ENCODE assay signal across 1 cellular context in the genomic region with DNA sequence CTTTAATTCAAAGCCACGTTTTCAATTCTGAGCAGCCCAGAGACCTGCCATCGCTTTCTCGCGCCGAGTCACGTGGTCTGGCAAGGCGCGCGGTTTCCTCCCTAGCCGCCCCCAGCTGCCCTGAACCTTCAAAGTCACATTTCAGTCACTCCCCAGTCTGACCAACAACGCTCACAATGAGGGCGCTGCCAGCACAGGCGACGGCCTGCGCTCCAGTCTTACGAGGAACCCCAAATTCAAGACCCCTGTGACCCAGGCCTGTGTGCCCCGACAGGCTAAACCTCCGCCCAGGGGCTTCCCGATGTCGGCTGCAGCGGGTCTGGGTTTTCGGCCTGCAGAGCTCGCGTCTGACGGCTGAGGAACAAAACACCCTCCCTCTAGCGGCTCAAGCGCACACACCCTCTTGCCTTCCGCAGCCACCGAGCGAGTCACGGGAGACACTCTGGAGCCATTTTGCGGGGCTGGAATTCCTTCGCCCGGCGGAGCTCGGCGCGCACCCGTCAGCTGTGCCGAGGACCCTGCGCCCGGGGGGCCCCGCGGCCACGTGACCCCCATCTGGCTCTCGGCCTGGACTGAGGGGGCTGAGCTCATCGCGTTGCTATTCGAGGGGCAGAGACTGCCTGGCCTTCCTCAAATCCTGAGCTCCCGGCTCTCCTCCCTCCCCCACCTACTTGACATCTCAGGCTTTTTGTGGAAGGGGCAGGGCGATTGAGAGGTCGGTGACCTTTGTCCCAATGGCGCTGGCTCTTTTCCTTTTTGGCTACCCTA.
TF ChIP-seq lines count a peak whose summit lies in the region.

No MANE protein-coding gene starts in this region.

TF ChIP-seq in HepG2, 621 proteins besides CTCF, POLR2A, EP300 and RAD21 (continued from another document and continues in another):
- TF ChIP-seq, protein P1, sequence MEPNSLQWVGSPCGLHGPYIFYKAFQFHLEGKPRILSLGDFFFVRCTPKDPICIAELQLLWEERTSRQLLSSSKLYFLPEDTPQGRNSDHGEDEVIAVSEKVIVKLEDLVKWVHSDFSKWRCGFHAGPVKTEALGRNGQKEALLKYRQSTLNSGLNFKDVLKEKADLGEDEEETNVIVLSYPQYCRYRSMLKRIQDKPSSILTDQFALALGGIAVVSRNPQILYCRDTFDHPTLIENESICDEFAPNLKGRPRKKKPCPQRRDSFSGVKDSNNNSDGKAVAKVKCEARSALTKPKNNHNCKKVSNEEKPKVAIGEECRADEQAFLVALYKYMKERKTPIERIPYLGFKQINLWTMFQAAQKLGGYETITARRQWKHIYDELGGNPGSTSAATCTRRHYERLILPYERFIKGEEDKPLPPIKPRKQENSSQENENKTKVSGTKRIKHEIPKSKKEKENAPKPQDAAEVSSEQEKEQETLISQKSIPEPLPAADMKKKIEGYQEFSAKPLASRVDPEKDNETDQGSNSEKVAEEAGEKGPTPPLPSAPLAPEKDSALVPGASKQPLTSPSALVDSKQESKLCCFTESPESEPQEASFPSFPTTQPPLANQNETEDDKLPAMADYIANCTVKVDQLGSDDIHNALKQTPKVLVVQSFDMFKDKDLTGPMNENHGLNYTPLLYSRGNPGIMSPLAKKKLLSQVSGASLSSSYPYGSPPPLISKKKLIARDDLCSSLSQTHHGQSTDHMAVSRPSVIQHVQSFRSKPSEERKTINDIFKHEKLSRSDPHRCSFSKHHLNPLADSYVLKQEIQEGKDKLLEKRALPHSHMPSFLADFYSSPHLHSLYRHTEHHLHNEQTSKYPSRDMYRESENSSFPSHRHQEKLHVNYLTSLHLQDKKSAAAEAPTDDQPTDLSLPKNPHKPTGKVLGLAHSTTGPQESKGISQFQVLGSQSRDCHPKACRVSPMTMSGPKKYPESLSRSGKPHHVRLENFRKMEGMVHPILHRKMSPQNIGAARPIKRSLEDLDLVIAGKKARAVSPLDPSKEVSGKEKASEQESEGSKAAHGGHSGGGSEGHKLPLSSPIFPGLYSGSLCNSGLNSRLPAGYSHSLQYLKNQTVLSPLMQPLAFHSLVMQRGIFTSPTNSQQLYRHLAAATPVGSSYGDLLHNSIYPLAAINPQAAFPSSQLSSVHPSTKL (CRISPR knock-in tag; IDR thresholded peaks at IDR 0.05): peak; percentile 61; the same call in 1 of the 2 replicates
- TF ChIP-seq ZSCAN30 (CRISPR knock-in tag; IDR thresholded peaks at IDR 0.05) (no peak), ZNF598 (CRISPR knock-in tag; IDR thresholded peaks at IDR 0.05; ENCODE audit: borderline replicate concordance) (peak; percentile 94), ZNF550 (CRISPR knock-in tag; IDR thresholded peaks at IDR 0.05; ENCODE audit: borderline replicate concordance) (no peak), ZNF703 (CRISPR knock-in tag; IDR thresholded peaks at IDR 0.05; ENCODE audit: borderline replicate concordance) (no peak), ZFP41 (CRISPR knock-in tag; IDR thresholded peaks at IDR 0.05; ENCODE audit: borderline replicate concordance) (peak; percentile 82; the same call in 1 of the 2 replicates), RARA (CRISPR knock-in tag; IDR thresholded peaks at IDR 0.05) (no peak), TP53 (CRISPR knock-in tag; conservative IDR thresholded peaks at IDR 0.05) (0 out of 2 replicates have a peak, but pooled peaks have one; percentile 48), RXRA (CRISPR knock-in tag; IDR thresholded peaks at IDR 0.05) (peak; percentile 51), ZNF3 (CRISPR knock-in tag; IDR thresholded peaks at IDR 0.05) (no peak), NR1H2 (CRISPR knock-in tag; IDR thresholded peaks at IDR 0.05; ENCODE audit: borderline replicate concordance, low read depth) (no peak), ZBTB42 (CRISPR knock-in tag; IDR thresholded peaks at IDR 0.05) (0 out of 2 replicates have a peak, but pooled peaks have one; percentile 82), ZNF329 (CRISPR knock-in tag; IDR thresholded peaks at IDR 0.05; ENCODE audit: low read depth) (no peak), PLRG1 (conservative IDR thresholded peaks at IDR 0.05) (no peak), ZNF747 (CRISPR knock-in tag; IDR thresholded peaks at IDR 0.05; ENCODE audit: borderline replicate concordance) (no peak), NFRKB (IDR thresholded peaks at IDR 0.05) (no peak), ZKSCAN8 (CRISPR knock-in tag; IDR thresholded peaks at IDR 0.05; ENCODE audit: borderline replicate concordance) (no peak), FOXC1 (CRISPR knock-in tag; IDR thresholded peaks at IDR 0.05; ENCODE audit: borderline replicate concordance) (peak; percentile 67), ZMYM3 (CRISPR knock-in tag; IDR thresholded peaks at IDR 0.05) (peak; percentile 13; the same call in 1 of the 2 replicates), HMGA1 (CRISPR knock-in tag; conservative IDR thresholded peaks at IDR 0.05) (no peak), ZNF564 (CRISPR knock-in tag; IDR thresholded peaks at IDR 0.05) (no peak), RFX5 (IDR thresholded peaks at IDR 0.05; ENCODE audit: low read depth, low read length) (0 out of 2 replicates have a peak, but pooled peaks have one; percentile 21), ZSCAN25 (CRISPR knock-in tag; IDR thresholded peaks at IDR 0.05) (0 out of 2 replicates have a peak, but pooled peaks have one; percentile 24), GFI1 (CRISPR knock-in tag; IDR thresholded peaks at IDR 0.05; ENCODE audit: borderline replicate concordance) (peak; percentile 69)
- TF ChIP-seq, protein P2, sequence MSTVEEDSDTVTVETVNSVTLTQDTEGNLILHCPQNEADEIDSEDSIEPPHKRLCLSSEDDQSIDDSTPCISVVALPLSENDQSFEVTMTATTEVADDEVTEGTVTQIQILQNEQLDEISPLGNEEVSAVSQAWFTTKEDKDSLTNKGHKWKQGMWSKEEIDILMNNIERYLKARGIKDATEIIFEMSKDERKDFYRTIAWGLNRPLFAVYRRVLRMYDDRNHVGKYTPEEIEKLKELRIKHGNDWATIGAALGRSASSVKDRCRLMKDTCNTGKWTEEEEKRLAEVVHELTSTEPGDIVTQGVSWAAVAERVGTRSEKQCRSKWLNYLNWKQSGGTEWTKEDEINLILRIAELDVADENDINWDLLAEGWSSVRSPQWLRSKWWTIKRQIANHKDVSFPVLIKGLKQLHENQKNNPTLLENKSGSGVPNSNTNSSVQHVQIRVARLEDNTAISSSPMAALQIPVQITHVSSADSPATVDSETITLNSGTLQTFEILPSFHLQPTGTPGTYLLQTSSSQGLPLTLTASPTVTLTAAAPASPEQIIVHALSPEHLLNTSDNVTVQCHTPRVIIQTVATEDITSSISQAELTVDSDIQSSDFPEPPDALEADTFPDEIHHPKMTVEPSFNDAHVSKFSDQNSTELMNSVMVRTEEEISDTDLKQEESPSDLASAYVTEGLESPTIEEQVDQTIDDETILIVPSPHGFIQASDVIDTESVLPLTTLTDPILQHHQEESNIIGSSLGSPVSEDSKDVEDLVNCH (CRISPR knock-in tag; IDR thresholded peaks at IDR 0.05): peak; percentile 77; the same call in 1 of the 2 replicates
- TF ChIP-seq, protein P3, sequence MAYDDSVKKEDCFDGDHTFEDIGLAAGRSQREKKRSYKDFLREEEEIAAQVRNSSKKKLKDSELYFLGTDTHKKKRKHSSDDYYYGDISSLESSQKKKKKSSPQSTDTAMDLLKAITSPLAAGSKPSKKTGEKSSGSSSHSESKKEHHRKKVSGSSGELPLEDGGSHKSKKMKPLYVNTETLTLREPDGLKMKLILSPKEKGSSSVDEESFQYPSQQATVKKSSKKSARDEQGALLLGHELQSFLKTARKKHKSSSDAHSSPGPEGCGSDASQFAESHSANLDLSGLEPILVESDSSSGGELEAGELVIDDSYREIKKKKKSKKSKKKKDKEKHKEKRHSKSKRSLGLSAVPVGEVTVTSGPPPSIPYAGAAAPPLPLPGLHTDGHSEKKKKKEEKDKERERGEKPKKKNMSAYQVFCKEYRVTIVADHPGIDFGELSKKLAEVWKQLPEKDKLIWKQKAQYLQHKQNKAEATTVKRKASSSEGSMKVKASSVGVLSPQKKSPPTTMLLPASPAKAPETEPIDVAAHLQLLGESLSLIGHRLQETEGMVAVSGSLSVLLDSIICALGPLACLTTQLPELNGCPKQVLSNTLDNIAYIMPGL (CRISPR knock-in tag; IDR thresholded peaks at IDR 0.05; ENCODE audit: borderline replicate concordance in 1 of 2, low read depth in 1 of 2): peak; percentile 88 to 91
- TF ChIP-seq, protein P4, sequence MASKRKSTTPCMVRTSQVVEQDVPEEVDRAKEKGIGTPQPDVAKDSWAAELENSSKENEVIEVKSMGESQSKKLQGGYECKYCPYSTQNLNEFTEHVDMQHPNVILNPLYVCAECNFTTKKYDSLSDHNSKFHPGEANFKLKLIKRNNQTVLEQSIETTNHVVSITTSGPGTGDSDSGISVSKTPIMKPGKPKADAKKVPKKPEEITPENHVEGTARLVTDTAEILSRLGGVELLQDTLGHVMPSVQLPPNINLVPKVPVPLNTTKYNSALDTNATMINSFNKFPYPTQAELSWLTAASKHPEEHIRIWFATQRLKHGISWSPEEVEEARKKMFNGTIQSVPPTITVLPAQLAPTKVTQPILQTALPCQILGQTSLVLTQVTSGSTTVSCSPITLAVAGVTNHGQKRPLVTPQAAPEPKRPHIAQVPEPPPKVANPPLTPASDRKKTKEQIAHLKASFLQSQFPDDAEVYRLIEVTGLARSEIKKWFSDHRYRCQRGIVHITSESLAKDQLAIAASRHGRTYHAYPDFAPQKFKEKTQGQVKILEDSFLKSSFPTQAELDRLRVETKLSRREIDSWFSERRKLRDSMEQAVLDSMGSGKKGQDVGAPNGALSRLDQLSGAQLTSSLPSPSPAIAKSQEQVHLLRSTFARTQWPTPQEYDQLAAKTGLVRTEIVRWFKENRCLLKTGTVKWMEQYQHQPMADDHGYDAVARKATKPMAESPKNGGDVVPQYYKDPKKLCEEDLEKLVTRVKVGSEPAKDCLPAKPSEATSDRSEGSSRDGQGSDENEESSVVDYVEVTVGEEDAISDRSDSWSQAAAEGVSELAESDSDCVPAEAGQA (IDR thresholded peaks at IDR 0.05; ENCODE audit: low read depth): no peak
- TF ChIP-seq, protein P4 (CRISPR knock-in tag; IDR thresholded peaks at IDR 0.05; ENCODE audit: borderline replicate concordance): no peak
- TF ChIP-seq, protein P5, sequence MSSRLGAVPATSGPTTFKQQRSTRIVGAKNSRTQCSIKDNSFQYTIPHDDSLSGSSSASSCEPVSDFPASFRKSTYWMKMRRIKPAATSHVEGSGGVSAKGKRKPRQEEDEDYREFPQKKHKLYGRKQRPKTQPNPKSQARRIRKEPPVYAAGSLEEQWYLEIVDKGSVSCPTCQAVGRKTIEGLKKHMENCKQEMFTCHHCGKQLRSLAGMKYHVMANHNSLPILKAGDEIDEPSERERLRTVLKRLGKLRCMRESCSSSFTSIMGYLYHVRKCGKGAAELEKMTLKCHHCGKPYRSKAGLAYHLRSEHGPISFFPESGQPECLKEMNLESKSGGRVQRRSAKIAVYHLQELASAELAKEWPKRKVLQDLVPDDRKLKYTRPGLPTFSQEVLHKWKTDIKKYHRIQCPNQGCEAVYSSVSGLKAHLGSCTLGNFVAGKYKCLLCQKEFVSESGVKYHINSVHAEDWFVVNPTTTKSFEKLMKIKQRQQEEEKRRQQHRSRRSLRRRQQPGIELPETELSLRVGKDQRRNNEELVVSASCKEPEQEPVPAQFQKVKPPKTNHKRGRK (CRISPR knock-in tag; IDR thresholded peaks at IDR 0.05): 0 out of 2 replicates have a peak, but pooled peaks have one; percentile 38
- TF ChIP-seq, protein P6, sequence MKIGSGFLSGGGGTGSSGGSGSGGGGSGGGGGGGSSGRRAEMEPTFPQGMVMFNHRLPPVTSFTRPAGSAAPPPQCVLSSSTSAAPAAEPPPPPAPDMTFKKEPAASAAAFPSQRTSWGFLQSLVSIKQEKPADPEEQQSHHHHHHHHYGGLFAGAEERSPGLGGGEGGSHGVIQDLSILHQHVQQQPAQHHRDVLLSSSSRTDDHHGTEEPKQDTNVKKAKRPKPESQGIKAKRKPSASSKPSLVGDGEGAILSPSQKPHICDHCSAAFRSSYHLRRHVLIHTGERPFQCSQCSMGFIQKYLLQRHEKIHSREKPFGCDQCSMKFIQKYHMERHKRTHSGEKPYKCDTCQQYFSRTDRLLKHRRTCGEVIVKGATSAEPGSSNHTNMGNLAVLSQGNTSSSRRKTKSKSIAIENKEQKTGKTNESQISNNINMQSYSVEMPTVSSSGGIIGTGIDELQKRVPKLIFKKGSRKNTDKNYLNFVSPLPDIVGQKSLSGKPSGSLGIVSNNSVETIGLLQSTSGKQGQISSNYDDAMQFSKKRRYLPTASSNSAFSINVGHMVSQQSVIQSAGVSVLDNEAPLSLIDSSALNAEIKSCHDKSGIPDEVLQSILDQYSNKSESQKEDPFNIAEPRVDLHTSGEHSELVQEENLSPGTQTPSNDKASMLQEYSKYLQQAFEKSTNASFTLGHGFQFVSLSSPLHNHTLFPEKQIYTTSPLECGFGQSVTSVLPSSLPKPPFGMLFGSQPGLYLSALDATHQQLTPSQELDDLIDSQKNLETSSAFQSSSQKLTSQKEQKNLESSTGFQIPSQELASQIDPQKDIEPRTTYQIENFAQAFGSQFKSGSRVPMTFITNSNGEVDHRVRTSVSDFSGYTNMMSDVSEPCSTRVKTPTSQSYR (CRISPR knock-in tag; IDR thresholded peaks at IDR 0.05; ENCODE audit: borderline replicate concordance): 0 out of 2 replicates have a peak, but pooled peaks have one; percentile 30
- TF ChIP-seq, protein P7, sequence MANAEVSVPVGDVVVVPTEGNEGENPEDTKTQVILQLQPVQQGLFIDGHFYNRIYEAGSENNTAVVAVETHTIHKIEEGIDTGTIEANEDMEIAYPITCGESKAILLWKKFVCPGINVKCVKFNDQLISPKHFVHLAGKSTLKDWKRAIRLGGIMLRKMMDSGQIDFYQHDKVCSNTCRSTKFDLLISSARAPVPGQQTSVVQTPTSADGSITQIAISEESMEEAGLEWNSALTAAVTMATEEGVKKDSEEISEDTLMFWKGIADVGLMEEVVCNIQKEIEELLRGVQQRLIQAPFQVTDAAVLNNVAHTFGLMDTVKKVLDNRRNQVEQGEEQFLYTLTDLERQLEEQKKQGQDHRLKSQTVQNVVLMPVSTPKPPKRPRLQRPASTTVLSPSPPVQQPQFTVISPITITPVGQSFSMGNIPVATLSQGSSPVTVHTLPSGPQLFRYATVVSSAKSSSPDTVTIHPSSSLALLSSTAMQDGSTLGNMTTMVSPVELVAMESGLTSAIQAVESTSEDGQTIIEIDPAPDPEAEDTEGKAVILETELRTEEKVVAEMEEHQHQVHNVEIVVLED (CRISPR knock-in tag; IDR thresholded peaks at IDR 0.05; ENCODE audit: borderline replicate concordance): peak; percentile 58
- TF ChIP-seq, protein P8, sequence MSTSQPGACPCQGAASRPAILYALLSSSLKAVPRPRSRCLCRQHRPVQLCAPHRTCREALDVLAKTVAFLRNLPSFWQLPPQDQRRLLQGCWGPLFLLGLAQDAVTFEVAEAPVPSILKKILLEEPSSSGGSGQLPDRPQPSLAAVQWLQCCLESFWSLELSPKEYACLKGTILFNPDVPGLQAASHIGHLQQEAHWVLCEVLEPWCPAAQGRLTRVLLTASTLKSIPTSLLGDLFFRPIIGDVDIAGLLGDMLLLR (CRISPR knock-in tag; IDR thresholded peaks at IDR 0.05): no peak; the same call in 1 of the 2 replicates
